8 cellular contexts compared by ENCODE assay signal in the genomic region with DNA sequence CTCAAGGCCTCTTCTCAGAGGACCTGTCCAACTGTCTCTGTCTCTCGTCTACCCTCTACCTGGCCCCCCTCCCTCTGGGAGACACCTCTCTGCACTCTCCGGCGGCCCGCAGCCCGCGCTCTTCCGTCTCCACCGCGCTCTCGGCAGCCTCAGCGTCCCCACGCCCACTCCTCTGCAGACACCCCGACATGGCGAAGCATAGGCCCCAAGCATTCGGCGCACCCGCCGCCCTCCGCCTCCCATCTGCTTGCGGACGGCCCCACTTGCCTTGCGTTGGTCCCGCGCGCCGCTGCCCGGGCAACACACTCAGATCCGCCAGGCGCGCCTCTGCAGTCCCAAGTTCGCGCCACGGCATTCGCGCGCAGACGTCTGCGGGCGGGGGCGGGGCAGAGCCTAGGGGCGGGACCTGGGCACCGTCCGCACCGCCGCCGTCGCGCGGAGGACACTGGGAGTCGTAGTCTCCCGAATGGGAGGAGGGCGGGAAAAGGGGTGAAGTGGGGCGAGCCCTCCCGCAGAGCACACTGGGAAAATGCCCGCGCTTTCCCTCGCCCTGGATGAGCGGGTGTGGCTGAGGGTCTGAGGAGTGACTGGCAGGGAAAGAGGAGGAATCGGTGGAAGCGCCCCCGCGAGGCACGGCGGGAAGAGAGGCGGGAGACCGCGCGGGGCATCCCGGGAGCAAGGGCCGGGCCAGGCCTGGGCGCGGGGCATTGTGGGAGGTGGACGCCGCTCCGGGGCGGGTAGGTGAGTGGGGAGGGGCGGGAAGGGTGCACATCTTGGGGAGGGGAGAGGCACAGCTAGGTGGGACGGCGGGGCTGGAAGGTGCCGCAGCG. TPM values are rescaled to one million over a fixed set of nuclear protein-coding genes. Genes with fewer than 3 reads are reported as not detected.
DNase-seq lines count a peak whose midpoint lies in the region; ATAC-seq and TF ChIP-seq lines count a peak whose summit lies in the region.

TSS of gene LIG1 (minus strand) at position 371 of the 830 bp plus-strand sequence. CDS start 4,778 bp downstream, outside the sequence.
TSS of gene ZSWIM9 (plus strand) at position 707 of the 830 bp plus-strand sequence. CDS start 1,123 bp downstream, outside the sequence.

- H3K4me1 Mint-ChIP-seq in activated CD4-positive, alpha-beta T cell treated with anti-CD3 and anti-CD28 coated beads for 36 hours = peaks cover 30% of the 10 kb centered on the region

- TF ChIP-seq CTCF in BE2C (IDR thresholded peaks at IDR 0.05; ENCODE audit: low read depth, low read length) (no peak), choroid plexus epithelial cell (conservative IDR thresholded peaks at IDR 0.05; ENCODE audit: low read depth, low read length) (peak; percentile 13)

- peaks cover 4% of the 10 kb centered on the region; the same call in 1 of the 2 replicates for H3K4me1 ChIP-seq in BE2C

- no peaks in the 10 kb centered on the region for H3K27me3 Mint-ChIP-seq in activated CD4-positive, alpha-beta T cell treated with anti-CD3 and anti-CD28 coated beads for 36 hours

- CTCF ChIA-PET in activated CD4-positive, alpha-beta T cell treated with anti-CD3 and anti-CD28 coated beads for 36 hours (lab: Charles Lee) = interaction anchor here (0.5 kb wide), 1 partner anchor 86 kb away, joined by 3 read pairs; the partner anchor contains the start of gene CARD8

- H3K36me3 Mint-ChIP-seq in activated CD4-positive, alpha-beta T cell treated with anti-CD3 and anti-CD28 coated beads for 36 hours (ENCODE audit: low read depth) = peaks cover 33% of the 10 kb centered on the region

- H3K9me3 ChIP-seq in BE2C = no peaks in the 10 kb centered on the region

- H3K9me3 Mint-ChIP-seq in activated CD4-positive, alpha-beta T cell treated with anti-CD3 and anti-CD28 coated beads for 36 hours (ENCODE audit: low read depth) = no peaks in the 10 kb centered on the region

- H3K27ac ChIP-seq in layer of hippocampus (ENCODE audit: low read depth, low read length) = peak within 1 kb of the TSS; percentile 99

- peak; percentile 95 for DNase-seq in BE2C
- DNase-seq in GM19238 (ENCODE audit: insufficient read length, low spot score) = peak; percentile 97
- DNase-seq in NCI-H524 (lab: John Stamatoyannopoulos, UW) = peak; percentile 98 to 99
- DNase-seq in activated CD4-positive, alpha-beta T cell treated with anti-CD3 and anti-CD28 coated beads for 36 hours = peak; percentile 96
- peak; percentile 96 for DNase-seq in choroid plexus epithelial cell (ENCODE audit: low read depth)
- DNase-seq in stimulated activated CD4-positive, alpha-beta T cell treated with anti-CD3 and anti-CD28 coated beads, Interleukin-1b, Interleukin-23, amount 100 ng/mL, for 24 hours (ENCODE audit: low read depth in 4 of 4, low spot score in 1 of 4) = peak; percentile 77 to 88 (median 85)

- intact Hi-C loops in activated CD4-positive, alpha-beta T cell treated with anti-CD3 and anti-CD28 coated beads for 36 hours (cut with DNase I, micrococcal nuclease) = loop anchor here (1.0 to 10.0 kb wide), 18 partner anchors 33 to 915 kb away; partner anchors contain the start of genes CARD8 (in 1 of the 2), CYTH2 (in 1 of the 2), DHX34 (in 1 of the 2) and GRWD1 (in 1 of the 2)

- peak within 1 kb of the TSS; percentile 95 for H3K27ac Mint-ChIP-seq in activated CD4-positive, alpha-beta T cell treated with anti-CD3 and anti-CD28 coated beads for 36 hours

- H3K27me3 ChIP-seq in BE2C = 0 out of 2 replicates have a peak, but pooled peaks cover 2% of the 10 kb centered on the region
- no peaks in the 10 kb centered on the region for H3K27me3 ChIP-seq in layer of hippocampus (ENCODE audit: control insufficient read depth, insufficient read depth, low read length)

- peak within 1 kb of the TSS; percentile 80 for H3K4me3 ChIP-seq in BE2C (ENCODE audit: low read depth, low read length)
- peak within 1 kb of the TSS; percentile 88 for H3K4me3 ChIP-seq in choroid plexus epithelial cell (ENCODE audit: low read depth, low read length)

- H3K4me3 Mint-ChIP-seq in activated CD4-positive, alpha-beta T cell treated with anti-CD3 and anti-CD28 coated beads for 36 hours = peak within 1 kb of the TSS; percentile 79

- POLR2A ChIA-PET in activated CD4-positive, alpha-beta T cell treated with anti-CD3 and anti-CD28 coated beads for 36 hours (lab: Charles Lee) = interaction anchor here (0.6 to 1.4 kb wide), 4 partner anchors 34 to 559 kb away, joined by 3 to 12 read pairs (median 8); partner anchors contain the start of gene PLA2G4C

- ATAC-seq in HG03439 (IDR thresholded peaks at IDR 0.05; ENCODE audit: unreplicated experiment) = peak; percentile 80
- ATAC-seq in activated CD4-positive, alpha-beta T cell treated with anti-CD3 and anti-CD28 coated beads for 36 hours = peak; percentile 90

- no peaks in the 10 kb centered on the region for H3K36me3 ChIP-seq in BE2C

RNA-seq across cellular contexts. Expression of gene LIG1, which starts in this region (rescaled TPM):
- 10.4 TPM for polyA plus RNA-seq in BE2C (2012; ENCODE audit: insufficient read depth, insufficient read length, low read depth)
- total RNA-seq in activated CD4-positive, alpha-beta T cell treated with anti-CD3 and anti-CD28 coated beads for 36 hours = 100 to 1,000 TPM; 193 to 194 TPM

RNA-seq across cellular contexts. Expression of gene ZSWIM9, which starts in this region (rescaled TPM):
- 5.5 TPM for polyA plus RNA-seq in BE2C (2012; ENCODE audit: insufficient read depth, insufficient read length, low read depth)
- total RNA-seq in activated CD4-positive, alpha-beta T cell treated with anti-CD3 and anti-CD28 coated beads for 36 hours = 10 to 100 TPM in 1 of 2 experiments, 1 to 10 TPM in 1; 7.4 to 10.9 TPM

Comparison
In these comparisons a context has a peak if more than half of its experiments do, and no peak if none do; other contexts are left out.
1. Peak in every context shown above with its lines: DNase-seq, ATAC-seq, H3K4me3 ChIP-seq and H3K27ac ChIP-seq.